In genomic region chr19:7494416-7495098, GRCh38 we compare ENCODE assay signal across 10 cellular contexts. TPM values are rescaled to one million over a fixed set of nuclear protein-coding genes. Genes with fewer than 3 reads are reported as not detected.
DNase-seq lines count a peak whose midpoint lies in the region; ATAC-seq and TF ChIP-seq lines count a peak whose summit lies in the region.
"Had no signal": no experiment of that assay in that cellular context is flagged by ENCODE, and none has a peak within 500 bp of the region (broad histone marks: within the 10 kb centered on the region; RNA-seq: fewer than 3 reads in every experiment).

No MANE protein-coding gene starts in this region.

- intact Hi-C loops in natural killer cell (cut with micrococcal nuclease) = no loop called here

- H4K91ac ChIP-seq in mesenchymal stem cell (ENCODE audit: low read length) = peak overlapping the region; percentile 12

- H3K36me3 ChIP-seq in Peyer's patch (no peaks in the 10 kb centered on the region), mesenchymal stem cell (ENCODE audit: control insufficient read depth in 1 of 2, insufficient read depth in 2 of 2, low read depth in 1 of 2, low read length in 2 of 2) (no peaks in the 10 kb centered on the region)

- ATAC-seq in GM21576 (IDR thresholded peaks at IDR 0.05; ENCODE audit: unreplicated experiment) (no peak), natural killer cell (no peak)
- ATAC-seq: activated naive CD4-positive, alpha-beta T cell treated with anti-CD3 and anti-CD28 coated beads, Interleukin-2, amount 50 U/mL, for 72 hours had no signal

- H3K23ac ChIP-seq in mesenchymal stem cell (ENCODE audit: low read length in 2 of 2) = no peak overlapping the region

- H3K4me3 ChIP-seq in Peyer's patch = no peak overlapping the region
- no peak overlapping the region for H3K4me3 ChIP-seq in epithelial cell of proximal tubule (ENCODE audit: low read depth, low read length)
- H3K4me3 ChIP-seq in mesenchymal stem cell (ENCODE audit: insufficient read depth in 1 of 2, low read depth in 1 of 2, low read length in 2 of 2) = no peak overlapping the region

- peaks cover 0 to 11% (median 0%) of the 10 kb centered on the region in 4 donors for H3K4me1 ChIP-seq in Peyer's patch
- no peaks in the 10 kb centered on the region for H3K4me1 ChIP-seq in mesenchymal stem cell (ENCODE audit: control insufficient read depth, insufficient read depth, low read depth, low read length)

- TF ChIP-seq POLR2A in Peyer's patch (IDR thresholded peaks at IDR 0.05) = no peak

- no peak overlapping the region for H2BK15ac ChIP-seq in mesenchymal stem cell (ENCODE audit: low read depth, poor library complexity, severe bottlenecking)

- H3K36me3 Mint-ChIP-seq in natural killer cell = no peaks in the 10 kb centered on the region
- H3K36me3 Mint-ChIP-seq: activated naive CD4-positive, alpha-beta T cell treated with anti-CD3 and anti-CD28 coated beads, Interleukin-2, amount 50 U/mL, for 72 hours had no signal

- peak overlapping the region; percentile 98 for H4K8ac ChIP-seq in mesenchymal stem cell (ENCODE audit: low read length)

- H3K27me3 ChIP-seq in Peyer's patch = no peaks in the 10 kb centered on the region
- peaks cover 9 to 16% of the 10 kb centered on the region in 2 experiments for H3K27me3 ChIP-seq in mesenchymal stem cell (ENCODE audit: control insufficient read depth in 1 of 2, insufficient read depth in 1 of 2, low read length in 2 of 2)

- H3K4me1 Mint-ChIP-seq in natural killer cell = peaks cover 5 to 16% of the 10 kb centered on the region in 2 donors

- peak overlapping the region; percentile 12 to 29 for H3K4ac ChIP-seq in mesenchymal stem cell (ENCODE audit: low read depth in 1 of 2, low read length in 2 of 2)

- peak in 3 of 6 experiments; percentile 7 to 28 (median 21) for TF ChIP-seq CTCF in Peyer's patch (IDR thresholded peaks at IDR 0.05)
- TF ChIP-seq CTCF in epithelial cell of proximal tubule (conservative IDR thresholded peaks at IDR 0.05; ENCODE audit: low read depth, low read length) = peak; percentile 19
- no peak for TF ChIP-seq CTCF in natural killer cell (IDR thresholded peaks at IDR 0.05)

- H3K9me3 ChIP-seq in Peyer's patch (no peaks in the 10 kb centered on the region), mesenchymal stem cell (ENCODE audit: control insufficient read depth, low read length) (no peaks in the 10 kb centered on the region)

- no peak overlapping the region for H3K4me2 ChIP-seq in mesenchymal stem cell (ENCODE audit: low read length, poor library complexity, severe bottlenecking)

- H2AFZ ChIP-seq in mesenchymal stem cell (ENCODE audit: low read depth, low read length) = peak overlapping the region; percentile 64

- no peak for DNase-seq in Peyer's patch
- no peak for DNase-seq in epithelial cell of proximal tubule (ENCODE audit: low read depth)
- DNase-seq in mesenchymal stem cell = peak; percentile 93
- peak; percentile 26 to 94 (median 82) for DNase-seq in substantia nigra (lab: John Stamatoyannopoulos, UW)
- DNase-seq in AML-193 (lab: John Stamatoyannopoulos, UW) = no peak
- DNase-seq in NCI-H187 treated with DMSO at 0.1 percent for 48 hours (lab: John Stamatoyannopoulos, UW) = no peak
- DNase-seq in natural killer cell = no peak
- DNase-seq: KBM-7 had no signal

- H2BK5ac ChIP-seq in mesenchymal stem cell (ENCODE audit: low read depth, low read length, poor library complexity, severe bottlenecking) = no peak overlapping the region

- WGBS in mesenchymal stem cell = 12% methylated on average over 13 of the region's 13 CpGs

- peak overlapping the region; percentile 29 for H2BK120ac ChIP-seq in mesenchymal stem cell (ENCODE audit: low read depth, low read length)

- peak overlapping the region; percentile 72 for H3K9ac ChIP-seq in mesenchymal stem cell (ENCODE audit: low read length)

- H2BK12ac ChIP-seq in mesenchymal stem cell (ENCODE audit: low read length in 2 of 2) = peak overlapping the region in 1 of 2 experiments; percentile 89

- H2AK5ac ChIP-seq in mesenchymal stem cell (ENCODE audit: low read length, severe bottlenecking) = no peak overlapping the region

- H3K27ac Mint-ChIP-seq in natural killer cell = no peak overlapping the region

- peak overlapping the region; percentile 4 to 70 for H3K18ac ChIP-seq in mesenchymal stem cell (ENCODE audit: low read depth in 1 of 2, low read length in 2 of 2)

- no peak overlapping the region for H3K14ac ChIP-seq in mesenchymal stem cell (ENCODE audit: low read length in 2 of 2)

- no peaks in the 10 kb centered on the region for H3K79me1 ChIP-seq in mesenchymal stem cell (replicated peaks; ENCODE audit: low read length, poor library complexity, severe bottlenecking)

- H3K27ac ChIP-seq in Peyer's patch (peak overlapping the region; percentile 20 to 83 (median 64)), mesenchymal stem cell (ENCODE audit: low read length, poor library complexity, severe bottlenecking) (no peak overlapping the region), substantia nigra (ENCODE audit: low read depth, low read length, poor library complexity, severe bottlenecking) (peak overlapping the region; percentile 99)

- H3K27me3 Mint-ChIP-seq in natural killer cell (ENCODE audit: low read depth in 2 of 2) = peaks cover 12 to 15% of the 10 kb centered on the region in 2 donors

- no peak overlapping the region for H3K4me3 Mint-ChIP-seq in natural killer cell

- no peaks in the 10 kb centered on the region for H3K9me3 Mint-ChIP-seq in natural killer cell
- H3K9me3 Mint-ChIP-seq: activated naive CD4-positive, alpha-beta T cell treated with anti-CD3 and anti-CD28 coated beads, Interleukin-2, amount 50 U/mL, for 72 hours had no signal

RNA-seq across cellular contexts. Expression of gene PEX11G, which starts 5.7 kb away (rescaled TPM):
- total RNA-seq in Peyer's patch = 10 to 100 TPM in 2 of 4 donors, 1 to 10 TPM in 1, not detected in 1; 8.2 to 14.3 (median 10.3) TPM
- 1.6 and 6.2 TPM in 2 replicates for total RNA-seq in epithelial cell of proximal tubule
- 0.87 TPM for polyA plus RNA-seq in mesenchymal stem cell (2013, experiment 1 of 2)
- polyA plus RNA-seq in mesenchymal stem cell (2013, experiment 2 of 2) = 0.90 TPM
- total RNA-seq in natural killer cell = 1 to 10 TPM in 1 of 3 donors, under 1 TPM in 1, not detected in 1; 0.33 to 1.5 TPM

RNA-seq across cellular contexts. Expression of gene ZNF358, which starts 21.3 kb away (rescaled TPM):
- 100 to 1,000 TPM in 2 of 4 donors, 10 to 100 TPM in 2; 77.1 to 124 (median 95.3) TPM for total RNA-seq in Peyer's patch
- total RNA-seq in epithelial cell of proximal tubule = 29.5 and 80.8 TPM in 2 replicates
- 104 TPM for polyA plus RNA-seq in mesenchymal stem cell (2013, experiment 1 of 2)
- polyA plus RNA-seq in mesenchymal stem cell (2013, experiment 2 of 2) = 105 TPM
- 10 to 100 TPM in 2 of 3 donors, 1 to 10 TPM in 1; 9.8 to 11.6 (median 10.9) TPM for total RNA-seq in natural killer cell

RNA-seq across cellular contexts. Expression of gene MCOLN1, which starts 27.9 kb away (rescaled TPM):
- 10 to 100 TPM; 18.0 to 37.1 (median 21.9) TPM for total RNA-seq in Peyer's patch
- 3.6 and 8.7 TPM in 2 replicates for total RNA-seq in epithelial cell of proximal tubule
- 37.2 TPM for polyA plus RNA-seq in mesenchymal stem cell (2013, experiment 1 of 2)
- 35.0 TPM for polyA plus RNA-seq in mesenchymal stem cell (2013, experiment 2 of 2)
- 10 to 100 TPM; 22.9 to 37.6 (median 27.8) TPM for total RNA-seq in natural killer cell

RNA-seq across cellular contexts. Expression of gene PNPLA6, which starts 41.0 kb away (rescaled TPM):
- total RNA-seq in Peyer's patch (100 to 1,000 TPM; 181 to 296 (median 234) TPM), epithelial cell of proximal tubule (123 and 129 TPM in 2 replicates), natural killer cell (100 to 1,000 TPM; 118 to 190 (median 125) TPM)
- 65.6 TPM for polyA plus RNA-seq in mesenchymal stem cell (2013, experiment 1 of 2)
- 65.2 TPM for polyA plus RNA-seq in mesenchymal stem cell (2013, experiment 2 of 2)

Comparison
In these comparisons a context has a peak if more than half of its experiments do, and no peak if none do; other contexts are left out.
1. DNase-seq: peak in mesenchymal stem cell (single experiment) and substantia nigra (49 of 49); none in Peyer's patch (0 of 3), epithelial cell of proximal tubule (single experiment), AML-193 (0 of 2), NCI-H187 treated with DMSO at 0.1 percent for 48 hours (single experiment) and natural killer cell (single experiment).